In the genomic region with DNA sequence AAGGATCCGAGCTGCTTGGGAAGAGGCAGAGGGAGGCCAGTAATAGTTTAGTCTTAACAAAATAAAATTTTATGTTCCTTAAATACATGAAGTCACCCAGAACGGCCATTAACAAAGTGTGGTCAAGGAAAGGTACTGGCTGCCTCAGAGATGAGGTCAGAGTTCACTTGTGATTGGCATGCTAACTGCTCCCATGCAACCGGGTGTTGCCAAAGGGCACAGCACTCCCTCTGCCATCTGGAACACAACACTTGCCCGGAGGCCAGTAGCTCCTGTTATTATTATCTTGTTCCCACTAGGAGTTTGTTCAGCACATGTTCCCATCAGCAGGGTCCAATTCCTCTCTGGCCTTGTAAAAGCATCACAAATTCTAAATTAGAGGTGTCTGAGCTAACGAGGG, we compare ENCODE assay signal across 17 cellular contexts.
A peak's percentile ranks its signal among the peaks of the same experiment; 100 is the strongest.
DNase-seq lines count a peak whose midpoint lies in the region; ATAC-seq and TF ChIP-seq lines count a peak whose summit lies in the region.
"Had no signal": no experiment of that assay in that cellular context is flagged by ENCODE, and none has a peak within 500 bp of the region (broad histone marks: within the 10 kb centered on the region; RNA-seq: fewer than 3 reads in every experiment).

No MANE protein-coding gene starts in this region.

- DNase-seq in right atrium auricular region (ENCODE audit: low spot score) (peak; percentile 56), Right ventricle myocardium superior (no peak), coronary artery (ENCODE audit: low spot score) (peak; percentile 70), mucosa of gallbladder (ENCODE audit: low spot score) (peak; percentile 9), NCI-H1436 treated with DMSO at 0.1 percent for 48 hours (lab: John Stamatoyannopoulos, UW) (no peak), HK-2 (ENCODE audit: unreplicated experiment) (no peak), NCI-H526 (lab: John Stamatoyannopoulos, UW) (no peak)
- DNase-seq: activated naive CD4-positive, alpha-beta T cell treated with anti-CD3 and anti-CD28 coated beads, Interleukin-2, amount 50 U/mL, for 16 hours; body of pancreas; kidney glomerular epithelial cell; NCI-H2081; NCI-H524 had no signal

- ATAC-seq in Right ventricle myocardium superior (ENCODE audit: poor library complexity) (no peak), HG03159 (IDR thresholded peaks at IDR 0.05; ENCODE audit: unreplicated experiment) (no peak)
- ATAC-seq: body of pancreas had no signal

- H3K27me3 ChIP-seq in right atrium auricular region = no peaks in the 10 kb centered on the region
- H3K27me3 ChIP-seq: body of pancreas, dorsolateral prefrontal cortex, hepatocyte, vagina had no signal

- no peaks in the 10 kb centered on the region for H3K36me3 ChIP-seq in right atrium auricular region
- H3K36me3 ChIP-seq: vagina had no signal

- intact Hi-C loops in Right ventricle myocardium superior (cut with DNase I) = no loop called here

- H3K27ac ChIP-seq in right atrium auricular region (peak overlapping the region in 1 of 2 donors; percentile 53), coronary artery (peak overlapping the region; percentile 24 to 69)
- H3K27ac ChIP-seq: body of pancreas, hepatocyte, parathyroid adenoma, vagina had no signal

- H3K4me1 ChIP-seq in right atrium auricular region = peaks cover 0 to 16% of the 10 kb centered on the region in 2 donors
- H3K4me1 ChIP-seq: body of pancreas, parathyroid adenoma had no signal

- no peaks in the 10 kb centered on the region for H3K9me3 ChIP-seq in right atrium auricular region
- H3K9me3 ChIP-seq: body of pancreas, vagina had no signal

- H3K4me3 ChIP-seq in right atrium auricular region (no peak overlapping the region), coronary artery (no peak overlapping the region)
- H3K4me3 ChIP-seq: body of pancreas, dorsolateral prefrontal cortex, hepatocyte, vagina had no signal

- TF ChIP-seq CTCF in right atrium auricular region (IDR thresholded peaks at IDR 0.05) (no peak), coronary artery (IDR thresholded peaks at IDR 0.05) (no peak)

Comparison
In these comparisons a context has a peak if more than half of its experiments do, and no peak if none do; other contexts are left out.
1. DNase-seq: peak in right atrium auricular region (single experiment), coronary artery (single experiment) and mucosa of gallbladder (single experiment); none in Right ventricle myocardium superior (single experiment), NCI-H1436 treated with DMSO at 0.1 percent for 48 hours (single experiment), HK-2 (single experiment) and NCI-H526 (0 of 2).